Comparison of ENCODE assay signal across 14 cellular contexts in genomic region chr1:169003864-169004516, GRCh38.
DNase-seq lines count a peak whose midpoint lies in the region; ATAC-seq and TF ChIP-seq lines count a peak whose summit lies in the region.
"Had no signal": no experiment of that assay in that cellular context is flagged by ENCODE, and none has a peak within 500 bp of the region (broad histone marks: within the 10 kb centered on the region; RNA-seq: fewer than 3 reads in every experiment).

No MANE protein-coding gene starts in this region.

- H3K4me1 ChIP-seq in Panc1 (ENCODE audit: control insufficient read depth, insufficient read depth, low read length) = peaks cover 3% of the 10 kb centered on the region; the same call in 1 of the 2 replicates
- H3K4me1 ChIP-seq: BLaER1 had no signal

- H3K9me3 ChIP-seq in Panc1 (ENCODE audit: control insufficient read depth, insufficient read depth, low read depth, low read length) = no peaks in the 10 kb centered on the region
- H3K9me3 ChIP-seq: BLaER1 had no signal

- intact Hi-C loops in Panc1 (cut with micrococcal nuclease; ENCODE audit: unreplicated experiment) = no loop called here
- intact Hi-C loops in Right ventricle myocardium superior (cut with DNase I) = no loop called here
- intact Hi-C loops in posterior vena cava (cut with DNase I) = loop anchor here in 1 of 2 donors (2.0 kb wide), 1 partner anchor 369 kb away; no protein-coding TSS in a partner anchor

- ATAC-seq in Panc1 (peak; percentile 56), Right ventricle myocardium superior (ENCODE audit: poor library complexity) (peak; percentile 22), GM21390 (IDR thresholded peaks at IDR 0.05; ENCODE audit: unreplicated experiment) (no peak), HG03457 (IDR thresholded peaks at IDR 0.05; ENCODE audit: unreplicated experiment) (no peak)
- ATAC-seq: naive thymus-derived CD8-positive, alpha-beta T cell had no signal

- no peak overlapping the region for H3K4me3 ChIP-seq in BJ (ENCODE audit: low read depth, low read length)
- H3K4me3 ChIP-seq in Panc1 (ENCODE audit: low read depth in 2 of 2, low read length in 2 of 2) = no peak overlapping the region
- H3K4me3 ChIP-seq: BLaER1 had no signal

- H3K27ac ChIP-seq in Panc1 (ENCODE audit: low read length) = peak overlapping the region; percentile 72
- H3K27ac ChIP-seq: BLaER1 had no signal

- CTCF ChIA-PET in BJ (lab: Yijun Ruan, JAX) = no interaction called here
- CTCF ChIA-PET in Panc1 (lab: Charles Lee) = no interaction called here

- DNase-seq in BJ (ENCODE audit: low read depth) (peak; percentile 17), Panc1 (ENCODE audit: low read depth, low spot score) (no peak), Right ventricle myocardium superior (peak; percentile 61), posterior vena cava (ENCODE audit: low spot score) (peak; percentile 80), G401 (ENCODE audit: low spot score) (no peak), NOMO-1 treated with dmso at 0.1 percent for 144 hours (lab: John Stamatoyannopoulos, UW; ENCODE audit: unreplicated experiment) (no peak)
- DNase-seq: erythroblast; IMR-90; naive thymus-derived CD8-positive, alpha-beta T cell; NCI-H1930; NK-92 treated with Interleukin-12 subunit alpha and Interleukin-12 subunit beta, amount 100 ng/mL, for 24 hours had no signal

- BruUV-seq in Panc1 (replicated peaks; lab: Mats Ljungman, UMichigan) = no TSS peak

- no peaks in the 10 kb centered on the region for H3K27me3 ChIP-seq in BJ (ENCODE audit: control insufficient read depth, insufficient read depth, low read length)
- no peaks in the 10 kb centered on the region for H3K27me3 ChIP-seq in Panc1 (ENCODE audit: control insufficient read depth, insufficient read depth, low read length)
- H3K27me3 ChIP-seq: BLaER1 had no signal

- in situ Hi-C loops in Panc1 (cut with HindIII; ENCODE audit: low pct_unique_long_range_greater_than_20kb, low sequenced_read_pairs) = no loop called here
- in situ Hi-C loops in G401 (cut with HindIII; ENCODE audit: low sequenced_read_pairs) = no loop called here

- POLR2A ChIA-PET in BJ (lab: Charles Lee) = no interaction called here
- POLR2A ChIA-PET in Panc1 (lab: Charles Lee) = interaction anchor here (0.6 kb wide), 1 partner anchor 401 kb away, joined by 7 read pairs; no protein-coding TSS in a partner anchor

- TF ChIP-seq CTCF in BJ (IDR thresholded peaks at IDR 0.05; ENCODE audit: insufficient read depth, low read depth, low read length) = no peak
- TF ChIP-seq CTCF in Panc1 (IDR thresholded peaks at IDR 0.05) = no peak

- H3K36me3 ChIP-seq in BJ (ENCODE audit: control insufficient read depth, insufficient read depth, low read length) (no peaks in the 10 kb centered on the region), Panc1 (ENCODE audit: control insufficient read depth, insufficient read depth, low read length) (no peaks in the 10 kb centered on the region)
- H3K36me3 ChIP-seq: BLaER1 had no signal

Comparison
In these comparisons a context has a peak if more than half of its experiments do, and no peak if none do; other contexts are left out.
1. DNase-seq: peak in BJ (single experiment), Right ventricle myocardium superior (single experiment) and posterior vena cava (single experiment); none in Panc1 (single experiment), G401 (single experiment) and NOMO-1 treated with dmso at 0.1 percent for 144 hours (single experiment).
2. ATAC-seq: peak in Panc1 (single experiment) and Right ventricle myocardium superior (single experiment); none in GM21390 (single experiment) and HG03457 (single experiment).